Comparison of ENCODE assay signal across 2 cellular contexts in genomic region chr5:139872052-139872766, GRCh38.
TF ChIP-seq lines count a peak whose summit lies in the region.

No MANE protein-coding gene starts in this region.

TF ChIP-seq in Ishikawa, 13 proteins besides CTCF, POLR2A, EP300 and RAD21 (continued from another document):
- TF ChIP-seq CEBPB (IDR thresholded peaks at IDR 0.05) = no peak
- no peak for TF ChIP-seq FOXM1 (IDR thresholded peaks at IDR 0.05; ENCODE audit: borderline replicate concordance, low read depth)
- TF ChIP-seq ZBTB7A (IDR thresholded peaks at IDR 0.05; ENCODE audit: low read depth) = no peak

TF ChIP-seq in K562, 482 proteins besides CTCF, POLR2A, EP300 and RAD21 (continued from another document):
- peak; percentile 20; the same call in 1 of the 2 replicates for TF ChIP-seq TFAP4 (CRISPR knock-in tag; IDR thresholded peaks at IDR 0.05; ENCODE audit: borderline replicate concordance)
- no peak for TF ChIP-seq SNIP1 (IDR thresholded peaks at IDR 0.05; ENCODE audit: low read depth)
- no peak for TF ChIP-seq TAF9B (IDR thresholded peaks at IDR 0.05; ENCODE audit: partially characterized antibody)
- no peak for TF ChIP-seq ZFP1 (CRISPR knock-in tag; IDR thresholded peaks at IDR 0.05)
- TF ChIP-seq ZBTB7A (IDR thresholded peaks at IDR 0.05; ENCODE audit: borderline replicate concordance, control insufficient read depth, low read depth, low read length) = peak; percentile 48; the same call in 1 of the 2 replicates
- TF ChIP-seq MEIS2 (IDR thresholded peaks at IDR 0.05; ENCODE audit: partially characterized antibody) = peak; percentile 91
- TF ChIP-seq MAZ (CRISPR knock-in tag; conservative IDR thresholded peaks at IDR 0.05 in 1 of 2, IDR thresholded peaks at IDR 0.05 in 1 of 2) = peak in 1 of 2 experiments; percentile 47; a peak in 1 of 4 replicates
- TF ChIP-seq PKNOX1 (IDR thresholded peaks at IDR 0.05) = peak; percentile 91
- no peak for TF ChIP-seq PBX2 (CRISPR knock-in tag; IDR thresholded peaks at IDR 0.05; ENCODE audit: low read depth)
- peak; percentile 84 for TF ChIP-seq PBX2 (tag; conservative IDR thresholded peaks at IDR 0.05; ENCODE audit: low read depth)
